In genomic region chrX:118637997-118638396, GRCh38 we compare ENCODE assay signal across 15 cellular contexts.
DNase-seq lines count a peak whose midpoint lies in the region; ATAC-seq and TF ChIP-seq lines count a peak whose summit lies in the region.
"Had no signal": no experiment of that assay in that cellular context is flagged by ENCODE, and none has a peak within 500 bp of the region (broad histone marks: within the 10 kb centered on the region; RNA-seq: fewer than 3 reads in every experiment).

No MANE protein-coding gene starts in this region.

- no peaks in the 10 kb centered on the region for H3K79me2 ChIP-seq in mammary epithelial cell (ENCODE audit: insufficient read depth, low read length)
- H3K79me2 ChIP-seq in SK-N-SH (ENCODE audit: insufficient read depth) = no peaks in the 10 kb centered on the region
- no peaks in the 10 kb centered on the region for H3K79me2 ChIP-seq in hepatocyte

- no peak overlapping the region for H3K27ac ChIP-seq in mammary epithelial cell (ENCODE audit: insufficient read depth, low read depth, low read length)
- no peak overlapping the region for H3K27ac ChIP-seq in SK-N-SH (ENCODE audit: low read depth in 2 of 2, low read length in 1 of 2)
- no peak overlapping the region for H3K27ac ChIP-seq in hepatocyte
- no peak overlapping the region for H3K27ac ChIP-seq in upper lobe of right lung
- H3K27ac ChIP-seq: breast epithelium, gastrocnemius medialis, sigmoid colon, vagina had no signal

- H3K9me3 ChIP-seq in mammary epithelial cell (replicated peaks; ENCODE audit: insufficient read depth, low read length) (no peaks in the 10 kb centered on the region), SK-N-SH (no peaks in the 10 kb centered on the region), hepatocyte (ENCODE audit: low read depth) (no peaks in the 10 kb centered on the region), upper lobe of right lung (no peaks in the 10 kb centered on the region)
- H3K9me3 ChIP-seq: breast epithelium, gastrocnemius medialis, sigmoid colon, vagina had no signal

- ATAC-seq in upper lobe of right lung = no peak
- ATAC-seq: gastrocnemius medialis had no signal

- DNase-seq in MCF 10A (ENCODE audit: unreplicated experiment) = peak; percentile 30
- DNase-seq in mammary epithelial cell = no peak
- DNase-seq in SK-N-SH = no peak
- no peak for DNase-seq in hepatocyte (ENCODE audit: low spot score)
- no peak for DNase-seq in upper lobe of right lung
- no peak for DNase-seq in NCI-H2107 treated with DMSO at 0.1 percent for 48 hours (lab: John Stamatoyannopoulos, UW; ENCODE audit: unreplicated experiment)
- DNase-seq in NCI-H2171 (lab: John Stamatoyannopoulos, UW) = no peak
- DNase-seq in cerebellum (ENCODE audit: low spot score) = no peak
- DNase-seq: AML-193, gastrocnemius medialis, NCI-H1092 treated with DMSO at 0.1 percent for 48 hours, sigmoid colon had no signal

- dilution Hi-C loops in mammary epithelial cell (cut with HindIII; ENCODE audit: low sequenced_read_pairs) = loop anchor here (25.0 kb wide), 1 partner anchor 174 kb away; the partner anchor contains the start of gene ZCCHC12

- TF ChIP-seq RAD21 in SK-N-SH (IDR thresholded peaks at IDR 0.05; ENCODE audit: low read length) = peak; percentile 44

- H4K20me1 ChIP-seq in mammary epithelial cell (ENCODE audit: insufficient read depth, low read length) (no peaks in the 10 kb centered on the region), SK-N-SH (ENCODE audit: insufficient read depth) (no peaks in the 10 kb centered on the region), hepatocyte (ENCODE audit: insufficient read depth, poor library complexity, severe bottlenecking) (no peaks in the 10 kb centered on the region)

- H3K9me3 Mint-ChIP-seq in MCF 10A (ENCODE audit: unreplicated experiment) = no peaks in the 10 kb centered on the region
- H3K9me3 Mint-ChIP-seq: T-helper 2 cell treated with Interferon-gamma antibody and Interleukin-4, amounts not matched to agents 5 μg/mL and 100 μg/mL, for 36 hours had no signal

- in situ Hi-C loops in mammary epithelial cell (cut with MboI; ENCODE audit: low sequenced_read_pairs in 2 of 2) = no loop called here

- H3K9me2 ChIP-seq in SK-N-SH (no peaks in the 10 kb centered on the region), hepatocyte (replicated peaks; ENCODE audit: insufficient read depth) (no peaks in the 10 kb centered on the region)

- no peak overlapping the region for H3K4me3 ChIP-seq in mammary epithelial cell (replicated peaks in 1 of 3; ENCODE audit: insufficient read depth in 1 of 3, low read depth in 2 of 3, low read length in 3 of 3)
- no peak overlapping the region for H3K4me3 ChIP-seq in SK-N-SH (ENCODE audit: low read depth in 2 of 2, low read length in 1 of 2)
- no peak overlapping the region for H3K4me3 ChIP-seq in hepatocyte
- H3K4me3 ChIP-seq in upper lobe of right lung = no peak overlapping the region
- H3K4me3 ChIP-seq: breast epithelium, gastrocnemius medialis, sigmoid colon, vagina had no signal

- WGBS in mammary epithelial cell (ENCODE audit: low coverage, missing lambda C conversion rate) = 16% methylated on average over 2 of the region's 2 CpGs
- 27% methylated on average over 2 of the region's 2 CpGs for WGBS in SK-N-SH (ENCODE audit: low lambda C conversion rate)
- 58% methylated on average over 2 of the region's 2 CpGs for WGBS in hepatocyte (ENCODE audit: low lambda C conversion rate, missing lambda C conversion rate)

- CTCF ChIA-PET in MCF 10A (lab: Yijun Ruan, JAX) = interaction anchor here (0.7 to 1.4 kb wide), 5 partner anchors 11 to 428 kb away, joined by 3 to 6 read pairs (median 4); no protein-coding TSS in a partner anchor
- CTCF ChIA-PET in mammary epithelial cell (lab: Charles Lee; ENCODE audit: low non-redundant PET) = no interaction called here
- CTCF ChIA-PET in SK-N-SH (lab: Yijun Ruan, JAX) = interaction anchor here (0.6 to 1.2 kb wide), 2 partner anchors 9 to 11 kb away, joined by 3 to 5 read pairs; no protein-coding TSS in a partner anchor

- no peak for TF ChIP-seq EP300 in SK-N-SH (IDR thresholded peaks at IDR 0.05; ENCODE audit: borderline replicate concordance in 1 of 2, low read depth in 1 of 2, low read length in 1 of 2)

- POLR2A ChIA-PET in MCF 10A (lab: Yijun Ruan, JAX) = no interaction called here
- POLR2A ChIA-PET in SK-N-SH (lab: Yijun Ruan, JAX) = no interaction called here

- H2AFZ ChIP-seq in mammary epithelial cell (ENCODE audit: low read depth, low read length) = no peak overlapping the region
- no peak overlapping the region for H2AFZ ChIP-seq in SK-N-SH (ENCODE audit: low read depth)
- H2AFZ ChIP-seq in hepatocyte = no peak overlapping the region

- H3K9ac ChIP-seq in mammary epithelial cell (ENCODE audit: insufficient read depth, low read length) = no peak overlapping the region
- H3K9ac ChIP-seq in SK-N-SH = no peak overlapping the region

- no peak overlapping the region for H3K4me2 ChIP-seq in mammary epithelial cell (ENCODE audit: insufficient read depth, low read depth, low read length)
- H3K4me2 ChIP-seq in SK-N-SH = no peak overlapping the region
- no peak overlapping the region for H3K4me2 ChIP-seq in hepatocyte

- TF ChIP-seq CTCF in MCF 10A (IDR thresholded peaks at IDR 0.05; ENCODE audit: unreplicated experiment) (no peak), mammary epithelial cell (conservative IDR thresholded peaks at IDR 0.05 in 1 of 2, IDR thresholded peaks at IDR 0.05 in 1 of 2; ENCODE audit: extremely low read depth in 1 of 2, insufficient read depth in 1 of 2, low read depth in 1 of 2, low read length in 2 of 2) (peak in 1 of 2 donors; percentile 42), SK-N-SH (IDR thresholded peaks at IDR 0.05) (peak; percentile 42), hepatocyte (IDR thresholded peaks at IDR 0.05; ENCODE audit: poor library complexity) (peak; percentile 26), upper lobe of right lung (IDR thresholded peaks at IDR 0.05) (peak; percentile 26)

- H3K36me3 ChIP-seq in mammary epithelial cell (ENCODE audit: insufficient read depth, low read length) (no peaks in the 10 kb centered on the region), SK-N-SH (replicated peaks in 1 of 2; ENCODE audit: control insufficient read depth in 1 of 2, insufficient read depth in 2 of 2, low read length in 1 of 2) (peaks cover 4 to 53% of the 10 kb centered on the region in 2 experiments), hepatocyte (replicated peaks; ENCODE audit: insufficient read depth, low read depth) (no peaks in the 10 kb centered on the region), upper lobe of right lung (peaks cover 6% of the 10 kb centered on the region)
- H3K36me3 ChIP-seq: breast epithelium, gastrocnemius medialis had no signal

- no peak overlapping the region for H3K27ac Mint-ChIP-seq in MCF 10A (ENCODE audit: low read depth, unreplicated experiment)
- H3K27ac Mint-ChIP-seq: T-helper 2 cell treated with Interferon-gamma antibody and Interleukin-4, amounts not matched to agents 5 μg/mL and 100 μg/mL, for 36 hours had no signal

- intact Hi-C loops in MCF 10A (cut with micrococcal nuclease) = loop anchor here (1.0 kb wide), 1 partner anchor 169 kb away; no protein-coding TSS in a partner anchor
- intact Hi-C loops in mammary epithelial cell (cut with micrococcal nuclease) = loop anchor here (1.0 kb wide), 1 partner anchor 169 kb away; no protein-coding TSS in a partner anchor
- intact Hi-C loops in upper lobe of right lung (cut with DNase I) = no loop called here

- H3K4me3 Mint-ChIP-seq in MCF 10A (ENCODE audit: unreplicated experiment) = no peak overlapping the region
- H3K4me3 Mint-ChIP-seq: T-helper 2 cell treated with Interferon-gamma antibody and Interleukin-4, amounts not matched to agents 5 μg/mL and 100 μg/mL, for 36 hours had no signal

- no peaks in the 10 kb centered on the region for H3F3A ChIP-seq in SK-N-SH (replicated peaks; ENCODE audit: insufficient read depth)

- H3K27me3 ChIP-seq in mammary epithelial cell (ENCODE audit: insufficient read depth, low read length) (no peaks in the 10 kb centered on the region), SK-N-SH (ENCODE audit: insufficient read depth) (no peaks in the 10 kb centered on the region), hepatocyte (no peaks in the 10 kb centered on the region), upper lobe of right lung (no peaks in the 10 kb centered on the region)
- H3K27me3 ChIP-seq: gastrocnemius medialis, sigmoid colon, vagina had no signal

- H3K4me1 ChIP-seq in mammary epithelial cell (ENCODE audit: insufficient read depth, low read length) = no peaks in the 10 kb centered on the region
- H3K4me1 ChIP-seq in SK-N-SH (ENCODE audit: control insufficient read depth in 1 of 2, insufficient read depth in 2 of 2, low read depth in 1 of 2, low read length in 1 of 2) = no peaks in the 10 kb centered on the region
- H3K4me1 ChIP-seq in hepatocyte (ENCODE audit: insufficient read depth) = no peaks in the 10 kb centered on the region
- H3K4me1 ChIP-seq in upper lobe of right lung = no peaks in the 10 kb centered on the region
- H3K4me1 ChIP-seq: breast epithelium, gastrocnemius medialis, sigmoid colon, vagina had no signal

- no peaks in the 10 kb centered on the region for H3K36me3 Mint-ChIP-seq in MCF 10A (ENCODE audit: insufficient read depth, unreplicated experiment)

- peaks cover 27% of the 10 kb centered on the region for H3K27me3 Mint-ChIP-seq in MCF 10A (ENCODE audit: insufficient read depth, unreplicated experiment)

- no peaks in the 10 kb centered on the region for H3K4me1 Mint-ChIP-seq in MCF 10A (ENCODE audit: insufficient read depth, unreplicated experiment)

- BruUV-seq in MCF 10A (replicated peaks; lab: Mats Ljungman, UMichigan) (no TSS peak), mammary epithelial cell (replicated peaks; lab: Mats Ljungman, UMichigan) (no TSS peak)

TF ChIP-seq in SK-N-SH, 30 proteins besides CTCF, POLR2A, EP300 and RAD21:
- TF ChIP-seq FOSL2 (IDR thresholded peaks at IDR 0.05; ENCODE audit: borderline replicate concordance, low read depth) = no peak
- TF ChIP-seq SMC3 (IDR thresholded peaks at IDR 0.05; ENCODE audit: low read depth, low read length) = 0 out of 2 replicates have a peak, but pooled peaks have one; percentile 9
